In the genomic region with DNA sequence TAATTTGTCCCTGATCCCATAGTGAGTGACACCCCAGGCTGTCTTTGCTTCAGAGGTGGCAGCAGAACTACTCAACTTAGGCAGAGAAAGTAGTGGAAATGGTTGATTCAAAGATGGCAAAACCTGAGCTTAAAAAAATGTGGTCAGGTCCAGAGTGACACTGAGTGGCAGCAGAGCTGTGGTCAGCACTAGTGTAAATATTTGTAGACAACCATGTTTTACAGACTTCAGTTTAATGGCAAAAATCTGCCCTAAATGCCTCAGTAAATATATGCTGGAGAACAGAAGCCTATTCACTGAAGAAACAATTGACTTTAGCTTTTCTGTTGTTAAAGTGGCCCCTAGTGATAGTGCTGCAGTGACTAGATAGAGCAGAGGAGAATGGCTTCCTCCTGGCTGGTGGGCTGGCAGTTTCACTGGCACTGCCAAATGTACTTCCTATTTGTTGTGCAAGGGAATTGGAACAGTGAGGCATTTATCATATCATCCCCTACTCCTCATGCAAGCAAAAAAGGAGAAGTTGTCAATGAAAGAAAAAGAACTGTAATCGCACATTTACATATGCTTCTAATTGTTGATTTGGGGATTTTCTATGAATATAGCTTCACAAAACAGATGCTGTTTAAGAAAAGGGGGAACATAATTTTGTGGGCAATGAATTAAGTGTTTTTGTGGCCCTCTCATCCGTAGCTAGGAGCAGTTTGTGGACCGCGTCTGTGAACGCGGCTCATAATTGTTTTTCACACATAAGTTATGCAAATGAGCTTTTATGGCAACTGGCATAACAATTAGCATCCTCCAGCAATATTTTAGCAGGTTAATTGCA, we compare ENCODE assay signal across 8 cellular contexts. TPM values are rescaled to one million over a fixed set of nuclear protein-coding genes. Genes with fewer than 3 reads are reported as not detected.
DNase-seq lines count a peak whose midpoint lies in the region; ATAC-seq, FAIRE-seq and TF ChIP-seq lines count a peak whose summit lies in the region.

No MANE protein-coding gene starts in this region.

- peak overlapping the region; percentile 62 for H3K27ac Mint-ChIP-seq in glutamatergic neuron (ENCODE audit: unreplicated experiment)

- peak overlapping the region; percentile 80 for H3K4me3 Mint-ChIP-seq in glutamatergic neuron (ENCODE audit: unreplicated experiment)

- DNase-seq in AG08395 (ENCODE audit: low spot score) (peak; percentile 45), GM19239 (ENCODE audit: insufficient read length, low spot score) (no peak), SHP77 treated with DMSO at 0.1 percent for 48 hours (lab: John Stamatoyannopoulos, UW) (peak; percentile 37), glutamatergic neuron (no peak), sciatic nerve (ENCODE audit: low spot score) (no peak), kidney glomerular epithelial cell (lab: John Stamatoyannopoulos, UW) (no peak), RWPE1 (ENCODE audit: low spot score) (no peak)

- intact Hi-C loops in sciatic nerve (cut with DNase I): loop anchor here (10.0 kb wide), 1 partner anchor 636 kb away; no protein-coding TSS in a partner anchor

- H3K27ac ChIP-seq in RWPE1: no peak overlapping the region

- peak; percentile 95 for FAIRE-seq in GM19239 (lab: Jason Lieb, UNC)

- CTCF ChIA-PET in RWPE1 (lab: Yijun Ruan, JAX): interaction anchor here (0.7 kb wide), 4 partner anchors 9 to 542 kb away, joined by 3 read pairs; no protein-coding TSS in a partner anchor

- H3K9me3 Mint-ChIP-seq in glutamatergic neuron (ENCODE audit: unreplicated experiment): no peaks in the 10 kb centered on the region

- H3K36me3 Mint-ChIP-seq in glutamatergic neuron (ENCODE audit: unreplicated experiment): no peaks in the 10 kb centered on the region

- ATAC-seq in sciatic nerve (peak; percentile 77), GM21786 (IDR thresholded peaks at IDR 0.05; ENCODE audit: unreplicated experiment) (no peak)

- no peaks in the 10 kb centered on the region for H3K27me3 Mint-ChIP-seq in glutamatergic neuron (ENCODE audit: unreplicated experiment)

- POLR2A ChIA-PET in RWPE1 (lab: Yijun Ruan, JAX; ENCODE audit: low non-redundant PET): no interaction called here

- H3K4me1 Mint-ChIP-seq in glutamatergic neuron (ENCODE audit: low read depth, unreplicated experiment): peaks cover 56% of the 10 kb centered on the region

- no peak for TF ChIP-seq CTCF in glutamatergic neuron (IDR thresholded peaks at IDR 0.05; ENCODE audit: partially characterized antibody, unreplicated experiment)
- no peak for TF ChIP-seq CTCF in RWPE1 (conservative IDR thresholded peaks at IDR 0.05; ENCODE audit: low read depth)

RNA-seq across cellular contexts. Expression of gene PBX3, which starts 12.0 kb away (rescaled TPM):
- total RNA-seq in glutamatergic neuron (ENCODE audit: unreplicated experiment) (51.2 TPM), sciatic nerve (39.1 TPM)

RNA-seq across cellular contexts. Expression of gene MAPKAP1, which starts 52.2 kb away (rescaled TPM):
- 59.6 TPM for total RNA-seq in glutamatergic neuron (ENCODE audit: unreplicated experiment)
- total RNA-seq in sciatic nerve: 54.6 TPM

Comparison
In these comparisons a context has a peak if more than half of its experiments do, and no peak if none do; other contexts are left out.
1. DNase-seq: peak in AG08395 (single experiment) and SHP77 treated with DMSO at 0.1 percent for 48 hours (single experiment); none in GM19239 (single experiment), glutamatergic neuron (single experiment), sciatic nerve (single experiment), kidney glomerular epithelial cell (single experiment) and RWPE1 (single experiment).